In the genomic region with DNA sequence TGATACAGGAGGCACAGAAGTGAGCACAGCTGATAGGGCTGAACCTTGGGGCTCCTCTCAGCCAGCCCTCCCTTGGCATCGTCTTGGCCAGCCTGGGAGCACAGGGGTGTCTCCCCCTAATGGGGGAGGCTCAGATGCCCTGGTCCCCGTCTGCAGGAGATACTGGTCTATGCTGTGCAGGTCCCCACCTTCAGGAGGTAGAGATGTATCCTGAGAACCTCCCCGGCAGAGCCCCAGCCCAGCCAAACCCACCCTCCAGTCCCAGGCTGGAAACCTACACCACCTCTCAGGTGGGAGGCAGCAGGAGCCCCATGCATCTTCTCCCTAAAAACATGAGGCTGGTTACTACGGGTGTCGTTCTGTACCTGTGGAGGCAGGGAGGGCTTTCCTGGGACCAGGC, we compare ENCODE assay signal across 24 cellular contexts. TPM values are rescaled to one million over a fixed set of nuclear protein-coding genes. Genes with fewer than 3 reads are reported as not detected.
DNase-seq lines count a peak whose midpoint lies in the region; ATAC-seq, FAIRE-seq and TF ChIP-seq lines count a peak whose summit lies in the region.
"Had no signal": no experiment of that assay in that cellular context is flagged by ENCODE, and none has a peak within 500 bp of the region (broad histone marks: within the 10 kb centered on the region; RNA-seq: fewer than 3 reads in every experiment).

No MANE protein-coding gene starts in this region.

- no peaks in the 10 kb centered on the region for H3K9me3 Mint-ChIP-seq in stimulated activated memory B cell treated with anti-CD40 and anti-IgM and Interleukin-4, amounts not matched to agents 10 μg/mL and 1 μg/mL and 100 μg/mL, for 72 hours
- H3K9me3 Mint-ChIP-seq: CD4-positive, alpha-beta T cell; CD8-positive, alpha-beta T cell had no signal

- no peak for TF ChIP-seq EP300 in HepG2 (IDR thresholded peaks at IDR 0.05; ENCODE audit: low read depth in 2 of 2, low read length in 2 of 2)
- TF ChIP-seq EP300 in HepG2 (CRISPR knock-in tag; IDR thresholded peaks at IDR 0.05; ENCODE audit: borderline replicate concordance) = no peak

- DNase-seq in HepG2 (ENCODE audit: low spot score) = no peak
- DNase-seq in right lobe of liver = no peak
- no peak for DNase-seq in Panc1 (ENCODE audit: low read depth, low spot score)
- DNase-seq in kidney = peak; percentile 36
- DNase-seq in middle frontal gyrus (ENCODE audit: extremely low spot score, low spot score) = no peak
- DNase-seq: AML-193; Caco-2; Calu3; CD4-positive, alpha-beta T cell; CD8-positive, alpha-beta T cell; DMS79 treated with DMSO at 0.1 percent for 48 hours had no signal

- H3K9me3 ChIP-seq in HepG2 (ENCODE audit: low read length) = no peaks in the 10 kb centered on the region
- no peaks in the 10 kb centered on the region for H3K9me3 ChIP-seq in right lobe of liver
- H3K9me3 ChIP-seq in Panc1 (ENCODE audit: control insufficient read depth, insufficient read depth, low read depth, low read length) = no peaks in the 10 kb centered on the region
- H3K9me3 ChIP-seq in kidney (ENCODE audit: control insufficient read depth in 1 of 2, low read length in 2 of 2) = no peaks in the 10 kb centered on the region
- H3K9me3 ChIP-seq: A549; BLaER1 treated with 17β-estradiol and CSF1 and Interleukin-3, amounts not matched to agents 10 nM and 100 nM; Caco-2 had no signal

- in situ Hi-C loops in HepG2 (cut with HindIII; ENCODE audit: extremely low pct_ligation_motif_present, low pct_unique_long_range_greater_than_20kb) = no loop called here
- in situ Hi-C loops in Panc1 (cut with HindIII; ENCODE audit: low pct_unique_long_range_greater_than_20kb, low sequenced_read_pairs) = no loop called here

- TF ChIP-seq RAD21 in HepG2 (CRISPR knock-in tag; IDR thresholded peaks at IDR 0.05) = no peak

- H3K27ac Mint-ChIP-seq in stimulated activated memory B cell treated with anti-CD40 and anti-IgM and Interleukin-4, amounts not matched to agents 10 μg/mL and 1 μg/mL and 100 μg/mL, for 72 hours = no peak overlapping the region
- H3K27ac Mint-ChIP-seq: B cell; CD4-positive, alpha-beta T cell; CD8-positive, alpha-beta T cell had no signal

- peaks cover 21% of the 10 kb centered on the region for H3K27me3 Mint-ChIP-seq in stimulated activated memory B cell treated with anti-CD40 and anti-IgM and Interleukin-4, amounts not matched to agents 10 μg/mL and 1 μg/mL and 100 μg/mL, for 72 hours
- H3K27me3 Mint-ChIP-seq: CD4-positive, alpha-beta T cell had no signal

- WGBS in HepG2 (ENCODE audit: low lambda C conversion rate) = 100% methylated on average over 3 of the region's 5 CpGs
- no CpG with 5 or more reads among the region's 5 CpGs for WGBS in right lobe of liver (ENCODE audit: insufficient coverage, low coverage, low lambda C conversion rate, missing lambda C conversion rate)

- H3K9ac ChIP-seq in HepG2 (ENCODE audit: insufficient read depth, low read depth, low read length) (no peak overlapping the region), kidney (ENCODE audit: low read length in 2 of 2) (no peak overlapping the region)
- H3K9ac ChIP-seq: BLaER1 treated with 17β-estradiol and CSF1 and Interleukin-3, amounts not matched to agents 10 nM and 100 nM had no signal

- CTCF ChIA-PET in HepG2 (lab: Yijun Ruan, JAX; ENCODE audit: low intra/inter-chr PET ratio, low total read pairs) = no interaction called here
- CTCF ChIA-PET in Panc1 (lab: Charles Lee) = no interaction called here

- H3K36me3 ChIP-seq in HepG2 (replicated peaks in 1 of 2; ENCODE audit: control insufficient read depth in 1 of 2, insufficient read depth in 2 of 2, low read length in 2 of 2) (peaks cover 58 to 84% of the 10 kb centered on the region in 2 experiments), right lobe of liver (peaks cover 0 to 91% (median 29%) of the 10 kb centered on the region in 4 donors), Panc1 (ENCODE audit: control insufficient read depth, insufficient read depth, low read length) (no peaks in the 10 kb centered on the region), kidney (ENCODE audit: control insufficient read depth in 1 of 2, insufficient read depth in 2 of 2, low read length in 2 of 2) (peaks cover 7 to 38% of the 10 kb centered on the region in 2 donors)
- H3K36me3 ChIP-seq: BLaER1 treated with 17β-estradiol and CSF1 and Interleukin-3, amounts not matched to agents 10 nM and 100 nM had no signal

- POLR2A ChIA-PET in HepG2 (lab: Yijun Ruan, JAX) (no interaction called here), Panc1 (lab: Charles Lee) (no interaction called here)

- BruUV-seq in HepG2 (replicated peaks; lab: Mats Ljungman, UMichigan) (no TSS peak), Panc1 (replicated peaks; lab: Mats Ljungman, UMichigan) (no TSS peak)

- H3K27me3 ChIP-seq in HepG2 (ENCODE audit: control insufficient read depth in 1 of 2, insufficient read depth in 2 of 2, low read length in 2 of 2) (no peaks in the 10 kb centered on the region), right lobe of liver (no peaks in the 10 kb centered on the region), Panc1 (ENCODE audit: control insufficient read depth, insufficient read depth, low read length) (no peaks in the 10 kb centered on the region)
- H3K27me3 ChIP-seq: BLaER1 treated with 17β-estradiol and CSF1 and Interleukin-3, amounts not matched to agents 10 nM and 100 nM had no signal

- ATAC-seq in HepG2 = no peak
- no peak for ATAC-seq in right lobe of liver
- peak; percentile 6; the same call in 1 of the 2 replicates for ATAC-seq in Panc1
- peak; percentile 50 for ATAC-seq in stimulated activated memory B cell treated with anti-CD40 and anti-IgM and Interleukin-4, amounts not matched to agents 10 μg/mL and 1 μg/mL and 100 μg/mL, for 72 hours
- no peak for ATAC-seq in HG02870 (IDR thresholded peaks at IDR 0.05; ENCODE audit: unreplicated experiment)
- ATAC-seq: A549; CD8-positive, alpha-beta T cell; GM12878 had no signal

- no peaks in the 10 kb centered on the region for H3K79me2 ChIP-seq in HepG2 (ENCODE audit: insufficient read depth, low read length)

- H3K4me3 ChIP-seq in HepG2 (replicated peaks in 1 of 3; ENCODE audit: insufficient read depth in 1 of 3, low read depth in 2 of 3, low read length in 3 of 3) (no peak overlapping the region), right lobe of liver (no peak overlapping the region), Panc1 (ENCODE audit: low read depth in 2 of 2, low read length in 2 of 2) (no peak overlapping the region), kidney (ENCODE audit: low read length in 2 of 2) (no peak overlapping the region)
- H3K4me3 ChIP-seq: A549; BLaER1 treated with 17β-estradiol and CSF1 and Interleukin-3, amounts not matched to agents 10 nM and 100 nM; GM12878 had no signal

- TF ChIP-seq CTCF in HepG2 (CRISPR knock-in tag; IDR thresholded peaks at IDR 0.05) (no peak), right lobe of liver (IDR thresholded peaks at IDR 0.05) (no peak), Panc1 (IDR thresholded peaks at IDR 0.05) (no peak), kidney (IDR thresholded peaks at IDR 0.05; ENCODE audit: borderline replicate concordance, extremely low read depth, insufficient read depth) (no peak)

- H3K27ac ChIP-seq in HepG2 (ENCODE audit: extremely low read length, insufficient read depth, low read length) (no peak overlapping the region), right lobe of liver (no peak overlapping the region), Panc1 (ENCODE audit: low read length) (no peak overlapping the region), kidney (ENCODE audit: low read depth in 2 of 2, low read length in 2 of 2) (no peak overlapping the region)
- H3K27ac ChIP-seq: 22Rv1; A549; BLaER1 treated with 17β-estradiol and CSF1 and Interleukin-3, amounts not matched to agents 10 nM and 100 nM; C4-2B had no signal

- no peak for TF ChIP-seq POLR2A in HepG2 (IDR thresholded peaks at IDR 0.05; ENCODE audit: insufficient read depth in 1 of 2, low read depth in 2 of 2, low read length in 2 of 2)
- TF ChIP-seq POLR2A in right lobe of liver (IDR thresholded peaks at IDR 0.05) = no peak

- no peak overlapping the region for H3K4me2 ChIP-seq in HepG2 (ENCODE audit: low read depth, low read length)
- H3K4me2 ChIP-seq: A549; BLaER1 treated with 17β-estradiol and CSF1 and Interleukin-3, amounts not matched to agents 10 nM and 100 nM had no signal

- H2AFZ ChIP-seq in HepG2 (ENCODE audit: low read length) = no peak overlapping the region

- no peaks in the 10 kb centered on the region for H3K4me1 ChIP-seq in HepG2 (ENCODE audit: insufficient read depth, low read length)
- H3K4me1 ChIP-seq in right lobe of liver = no peaks in the 10 kb centered on the region
- H3K4me1 ChIP-seq in Panc1 (ENCODE audit: control insufficient read depth, insufficient read depth, low read length) = no peaks in the 10 kb centered on the region
- no peaks in the 10 kb centered on the region for H3K4me1 ChIP-seq in kidney (ENCODE audit: control insufficient read depth in 1 of 2, insufficient read depth in 1 of 2, low read depth in 1 of 2, low read length in 2 of 2)
- H3K4me1 ChIP-seq: A549, Caco-2 had no signal

- FAIRE-seq in HepG2 (lab: Jason Lieb, UNC) (no peak), kidney (lab: Jason Lieb, UNC) (no peak)
- FAIRE-seq: A549, D721Med, G401.6, GM12878, GM12892, GM18507 had no signal

- H3K4me3 Mint-ChIP-seq in stimulated activated memory B cell treated with anti-CD40 and anti-IgM and Interleukin-4, amounts not matched to agents 10 μg/mL and 1 μg/mL and 100 μg/mL, for 72 hours = no peak overlapping the region
- H3K4me3 Mint-ChIP-seq: B cell; CD4-positive, alpha-beta T cell; CD8-positive, alpha-beta T cell had no signal

- H3K4me1 Mint-ChIP-seq in stimulated activated memory B cell treated with anti-CD40 and anti-IgM and Interleukin-4, amounts not matched to agents 10 μg/mL and 1 μg/mL and 100 μg/mL, for 72 hours = no peaks in the 10 kb centered on the region
- H3K4me1 Mint-ChIP-seq: B cell had no signal

- intact Hi-C loops in HepG2 (cut with micrococcal nuclease; ENCODE audit: unreplicated experiment) = no loop called here
- intact Hi-C loops in right lobe of liver (cut with DNase I) = no loop called here
- intact Hi-C loops in Panc1 (cut with micrococcal nuclease; ENCODE audit: unreplicated experiment) = no loop called here
- intact Hi-C loops in kidney (cut with DNase I) = no loop called here

- H4K20me1 ChIP-seq in HepG2 (ENCODE audit: insufficient read depth, low read length) = 0 out of 2 replicates have a peak, but pooled peaks cover 7% of the 10 kb centered on the region
- H4K20me1 ChIP-seq: BLaER1 treated with 17β-estradiol and CSF1 and Interleukin-3, amounts not matched to agents 10 nM and 100 nM had no signal

- no peaks in the 10 kb centered on the region for H3K36me3 Mint-ChIP-seq in stimulated activated memory B cell treated with anti-CD40 and anti-IgM and Interleukin-4, amounts not matched to agents 10 μg/mL and 1 μg/mL and 100 μg/mL, for 72 hours
- H3K36me3 Mint-ChIP-seq: CD8-positive, alpha-beta T cell had no signal

RNA-seq across cellular contexts. Expression of gene ABCC6, which starts 38.7 kb away (rescaled TPM):
- total RNA-seq in HepG2 (2016; rRNA removed; fragmentation: Illumina TruSeq; extraction: Trizol) (69.0 and 105 TPM in 2 replicates), right lobe of liver (100 to 1,000 TPM in 3 of 6 experiments, 10 to 100 TPM in 3; 54.9 to 115 (median 97.1) TPM), Panc1 (2021; ENCODE audit: unreplicated experiment) (2.9 TPM), kidney (7.5 TPM)
- total RNA-seq in HepG2 (2016; cell fraction: cytosol; rRNA removed; fragmentation: Illumina TruSeq; extraction: Trizol; ENCODE audit: low read depth) = 46.6 and 50.0 TPM in 2 replicates
- total RNA-seq in HepG2 (2016; cell fraction: insoluble cytoplasmic fraction; rRNA removed; fragmentation: Illumina TruSeq; extraction: Trizol) = 66.2 and 111 TPM in 2 replicates
- 72.4 and 74.0 TPM in 2 replicates for total RNA-seq in HepG2 (2016; cell fraction: membrane; rRNA removed; fragmentation: Illumina TruSeq; extraction: Trizol)
- total RNA-seq in HepG2 (2016; cell fraction: nucleus; rRNA removed; fragmentation: Illumina TruSeq; extraction: Trizol) = 130 and 145 TPM in 2 replicates
- polyA plus RNA-seq in HepG2 (2011; rRNA removed) (82.4 and 93.6 TPM in 2 replicates), kidney (ENCODE audit: insufficient read depth, low read depth, low replicate concordance) (54.5 TPM)
- polyA plus RNA-seq in HepG2 (2011; cell fraction: cytosol; rRNA removed) = 54.2 and 60.1 TPM in 2 replicates
- 278 and 296 TPM in 2 replicates for polyA plus RNA-seq in HepG2 (2011; cell fraction: nucleus; rRNA removed)
- polyA plus RNA-seq in HepG2 (2012) = 40.5 and 55.8 TPM in 2 replicates
- 42.5 and 47.9 TPM in 2 replicates for polyA plus RNA-seq in HepG2 (2016; cell fraction: cytosol; fragmentation: Illumina TruSeq; extraction: Trizol; ENCODE audit: low read depth)
- polyA plus RNA-seq in HepG2 (2016; cell fraction: insoluble cytoplasmic fraction; fragmentation: Illumina TruSeq; extraction: Trizol; ENCODE audit: low read depth) = 81.9 and 89.8 TPM in 2 replicates
- 76.1 and 80.8 TPM in 2 replicates for polyA plus RNA-seq in HepG2 (2016; cell fraction: membrane; fragmentation: Illumina TruSeq; extraction: Trizol; ENCODE audit: low read depth)
- polyA plus RNA-seq in HepG2 (2016; cell fraction: nucleus; fragmentation: Illumina TruSeq; extraction: Trizol; ENCODE audit: insufficient read depth, low read depth) = 234 and 237 TPM in 2 replicates
- polyA minus RNA-seq in HepG2 (2011; rRNA and poly(A)+ RNA removed; ENCODE audit: low replicate concordance) = 3.8 and 144 TPM in 2 replicates
- 22.9 and 30.3 TPM in 2 replicates for polyA minus RNA-seq in HepG2 (2011; cell fraction: cytosol; rRNA and poly(A)+ RNA removed)
- polyA minus RNA-seq in HepG2 (2011; cell fraction: nucleus; rRNA and poly(A)+ RNA removed) = 184 and 244 TPM in 2 replicates
- polyA plus RNA-seq in Panc1 (2012; ENCODE audit: insufficient read length) = 2.7 TPM
- total RNA-seq: A172; B cell; CD4-positive, alpha-beta T cell; CD8-positive, alpha-beta T cell; GM12878 had no signal

RNA-seq across cellular contexts. Expression of gene NOMO3, which starts 47.7 kb away (rescaled TPM):
- total RNA-seq in HepG2 (2016; rRNA removed; fragmentation: Illumina TruSeq; extraction: Trizol) (17.2 and 44.0 TPM in 2 replicates), right lobe of liver (10 to 100 TPM; 23.5 to 50.4 (median 31.5) TPM), Panc1 (2021; ENCODE audit: unreplicated experiment) (102 TPM), kidney (28.4 TPM)
- 31.5 and 33.0 TPM in 2 replicates for total RNA-seq in HepG2 (2016; cell fraction: cytosol; rRNA removed; fragmentation: Illumina TruSeq; extraction: Trizol; ENCODE audit: low read depth)
- 14.3 and 47.7 TPM in 2 replicates for total RNA-seq in HepG2 (2016; cell fraction: insoluble cytoplasmic fraction; rRNA removed; fragmentation: Illumina TruSeq; extraction: Trizol)
- total RNA-seq in HepG2 (2016; cell fraction: membrane; rRNA removed; fragmentation: Illumina TruSeq; extraction: Trizol) = 25.3 and 26.3 TPM in 2 replicates
- total RNA-seq in HepG2 (2016; cell fraction: nucleus; rRNA removed; fragmentation: Illumina TruSeq; extraction: Trizol) = 79.2 and 109 TPM in 2 replicates
- polyA plus RNA-seq in HepG2 (2011; rRNA removed) (80.8 and 85.8 TPM in 2 replicates), kidney (ENCODE audit: insufficient read depth, low read depth, low replicate concordance) (11.4 TPM)
- polyA plus RNA-seq in HepG2 (2011; cell fraction: cytosol; rRNA removed) = 22.4 and 52.5 TPM in 2 replicates
- polyA plus RNA-seq in HepG2 (2011; cell fraction: nucleus; rRNA removed) = 206 and 219 TPM in 2 replicates
- 98.9 and 131 TPM in 2 replicates for polyA plus RNA-seq in HepG2 (2012)
- polyA plus RNA-seq in HepG2 (2016; cell fraction: cytosol; fragmentation: Illumina TruSeq; extraction: Trizol; ENCODE audit: low read depth) = 2.0 and 3.3 TPM in 2 replicates
- polyA plus RNA-seq in HepG2 (2016; cell fraction: insoluble cytoplasmic fraction; fragmentation: Illumina TruSeq; extraction: Trizol; ENCODE audit: low read depth) = 7.8 and 8.3 TPM in 2 replicates
- polyA plus RNA-seq in HepG2 (2016; cell fraction: membrane; fragmentation: Illumina TruSeq; extraction: Trizol; ENCODE audit: low read depth) = 3.5 and 4.3 TPM in 2 replicates
- polyA plus RNA-seq in HepG2 (2016; cell fraction: nucleus; fragmentation: Illumina TruSeq; extraction: Trizol; ENCODE audit: insufficient read depth, low read depth) = 123 and 146 TPM in 2 replicates
- 124 and 446 TPM in 2 replicates for polyA minus RNA-seq in HepG2 (2011; rRNA and poly(A)+ RNA removed; ENCODE audit: low replicate concordance)
- polyA minus RNA-seq in HepG2 (2011; cell fraction: cytosol; rRNA and poly(A)+ RNA removed) = 66.0 and 80.2 TPM in 2 replicates
- polyA minus RNA-seq in HepG2 (2011; cell fraction: nucleus; rRNA and poly(A)+ RNA removed) = 170 and 246 TPM in 2 replicates
- polyA plus RNA-seq in Panc1 (2012; ENCODE audit: insufficient read length) = 106 TPM

Comparison
In these comparisons a context has a peak if more than half of its experiments do, and no peak if none do; other contexts are left out.
1. ATAC-seq: peak in Panc1 (single experiment) and stimulated activated memory B cell treated with anti-CD40 and anti-IgM and Interleukin-4, amounts not matched to agents 10 μg/mL and 1 μg/mL and 100 μg/mL, for 72 hours (single experiment); none in HepG2 (single experiment), right lobe of liver (0 of 4) and HG02870 (single experiment).